ENCODE assay signal across 13 cellular contexts in genomic region chr20:56957737-56958553, GRCh38.
A peak's percentile ranks its signal among the peaks of the same experiment; 100 is the strongest.
DNase-seq lines count a peak whose midpoint lies in the region; ATAC-seq and TF ChIP-seq lines count a peak whose summit lies in the region.
"Had no signal": no experiment of that assay in that cellular context is flagged by ENCODE, and none has a peak within 500 bp of the region (broad histone marks: within the 10 kb centered on the region; RNA-seq: fewer than 3 reads in every experiment).

No MANE protein-coding gene starts in this region.

- H3K4me3 Mint-ChIP-seq in activated CD4-positive, alpha-beta memory T cell treated with anti-CD3 and anti-CD28 coated beads, Interleukin-2, amount 10 ng/mL, durations not matched to agents 7 days and 5 days: no peak overlapping the region
- H3K4me3 Mint-ChIP-seq: memory B cell had no signal

- ATAC-seq in GM18870 (IDR thresholded peaks at IDR 0.05; ENCODE audit: unreplicated experiment): no peak

- peak overlapping the region in 4 of 11 experiments; percentile 7 to 56 (median 43); a peak in 5 of 22 replicates for H3K27ac ChIP-seq in BLaER1 treated with 17β-estradiol and CSF1 and Interleukin-3, amounts not matched to agents 10 nM and 100 nM
- no peak overlapping the region for H3K27ac ChIP-seq in Peyer's patch
- H3K27ac ChIP-seq: C4-2B, testis had no signal

- H3K4me1 ChIP-seq in BLaER1 treated with 17β-estradiol and CSF1 and Interleukin-3, amounts not matched to agents 10 nM and 100 nM: peaks cover 26 to 37% (median 32%) of the 10 kb centered on the region in 10 experiments
- no peaks in the 10 kb centered on the region for H3K4me1 ChIP-seq in Peyer's patch
- H3K4me1 ChIP-seq: testis had no signal

- no peaks in the 10 kb centered on the region for H3K36me3 ChIP-seq in BLaER1 treated with 17β-estradiol and CSF1 and Interleukin-3, amounts not matched to agents 10 nM and 100 nM
- no peaks in the 10 kb centered on the region for H3K36me3 ChIP-seq in Peyer's patch

- H3K4me3 ChIP-seq in BLaER1 treated with 17β-estradiol and CSF1 and Interleukin-3, amounts not matched to agents 10 nM and 100 nM: peak overlapping the region in 3 of 10 experiments; percentile 9 to 51 (median 19); a peak in 2 of 20 replicates
- no peak overlapping the region for H3K4me3 ChIP-seq in Peyer's patch

- no peak for TF ChIP-seq CTCF in Peyer's patch (IDR thresholded peaks at IDR 0.05)

- POLR2A ChIA-PET in activated CD4-positive, alpha-beta memory T cell treated with anti-CD3 and anti-CD28 coated beads, Interleukin-2, amount 10 ng/mL, durations not matched to agents 7 days and 5 days (lab: Charles Lee): no interaction called here

- H3K4me2 ChIP-seq in BLaER1 treated with 17β-estradiol and CSF1 and Interleukin-3, amounts not matched to agents 10 nM and 100 nM: peak overlapping the region; percentile 80 to 95 (median 84)

- H3K27ac Mint-ChIP-seq in activated CD4-positive, alpha-beta memory T cell treated with anti-CD3 and anti-CD28 coated beads, Interleukin-2, amount 10 ng/mL, durations not matched to agents 7 days and 5 days: no peak overlapping the region
- H3K27ac Mint-ChIP-seq: memory B cell had no signal

- H3K9me3 Mint-ChIP-seq in activated CD4-positive, alpha-beta memory T cell treated with anti-CD3 and anti-CD28 coated beads, Interleukin-2, amount 10 ng/mL, durations not matched to agents 7 days and 5 days: no peaks in the 10 kb centered on the region
- H3K9me3 Mint-ChIP-seq: memory B cell had no signal

- H3K4me1 Mint-ChIP-seq in activated CD4-positive, alpha-beta memory T cell treated with anti-CD3 and anti-CD28 coated beads, Interleukin-2, amount 10 ng/mL, durations not matched to agents 7 days and 5 days: no peaks in the 10 kb centered on the region
- H3K4me1 Mint-ChIP-seq: memory B cell had no signal

- H3K27me3 Mint-ChIP-seq in activated CD4-positive, alpha-beta memory T cell treated with anti-CD3 and anti-CD28 coated beads, Interleukin-2, amount 10 ng/mL, durations not matched to agents 7 days and 5 days: peaks cover 11% of the 10 kb centered on the region

- H3K9ac ChIP-seq in BLaER1 treated with 17β-estradiol and CSF1 and Interleukin-3, amounts not matched to agents 10 nM and 100 nM: peak overlapping the region in 2 of 11 experiments; percentile 9 to 38; a peak in 1 of 22 replicates

- CTCF ChIA-PET in activated CD4-positive, alpha-beta memory T cell treated with anti-CD3 and anti-CD28 coated beads, Interleukin-2, amount 10 ng/mL, durations not matched to agents 7 days and 5 days (lab: Charles Lee): no interaction called here

- DNase-seq in NCI-H1092 (lab: John Stamatoyannopoulos, UW) (peak; percentile 19), SHP77 (lab: John Stamatoyannopoulos, UW) (peak; percentile 45 to 76), iPS-NIHi7 (ENCODE audit: extremely low spot score) (peak; percentile 52), Peyer's patch (no peak), ureter (ENCODE audit: low spot score) (no peak)
- no peak for DNase-seq in activated CD4-positive, alpha-beta memory T cell treated with anti-CD3 and anti-CD28 coated beads, Interleukin-2, amount 10 ng/mL, durations not matched to agents 7 days and 5 days
- DNase-seq: activated CD8-positive, alpha-beta memory T cell treated with anti-CD3 and anti-CD28 coated beads, Interleukin-2, amount 50 U/mL, for 4 hours; amygdala; testis had no signal

- peaks cover 0 to 46% (median 0%) of the 10 kb centered on the region in 11 experiments; a peak in 7 of 22 replicates for H3K27me3 ChIP-seq in BLaER1 treated with 17β-estradiol and CSF1 and Interleukin-3, amounts not matched to agents 10 nM and 100 nM
- H3K27me3 ChIP-seq in Peyer's patch: no peaks in the 10 kb centered on the region
- H3K27me3 ChIP-seq: testis had no signal

- peaks cover 0 to 4% (median 0%) of the 10 kb centered on the region in 11 experiments; a peak in 1 of 22 replicates for H4K20me1 ChIP-seq in BLaER1 treated with 17β-estradiol and CSF1 and Interleukin-3, amounts not matched to agents 10 nM and 100 nM

- H3K36me3 Mint-ChIP-seq in activated CD4-positive, alpha-beta memory T cell treated with anti-CD3 and anti-CD28 coated beads, Interleukin-2, amount 10 ng/mL, durations not matched to agents 7 days and 5 days (ENCODE audit: low read depth): no peaks in the 10 kb centered on the region
- H3K36me3 Mint-ChIP-seq: memory B cell had no signal

- TF ChIP-seq POLR2A in Peyer's patch (IDR thresholded peaks at IDR 0.05): no peak

- H3K9me3 ChIP-seq in BLaER1 treated with 17β-estradiol and CSF1 and Interleukin-3, amounts not matched to agents 10 nM and 100 nM (replicated peaks in 1 of 11): peaks cover 0 to 6% (median 0%) of the 10 kb centered on the region in 11 experiments; a peak in 3 of 22 replicates
- no peaks in the 10 kb centered on the region for H3K9me3 ChIP-seq in Peyer's patch
- H3K9me3 ChIP-seq: testis had no signal

Comparison
In these comparisons a context has a peak if more than half of its experiments do, and no peak if none do; other contexts are left out.
1. DNase-seq: peak in NCI-H1092 (single experiment), SHP77 (2 of 2) and iPS-NIHi7 (single experiment); none in Peyer's patch (0 of 3), ureter (single experiment) and activated CD4-positive, alpha-beta memory T cell treated with anti-CD3 and anti-CD28 coated beads, Interleukin-2, amount 10 ng/mL, durations not matched to agents 7 days and 5 days (single experiment).